In genomic region chr4:7575426-7575825, GRCh38 we compare ENCODE assay signal across 6 cellular contexts.
"Had no signal": no experiment of that assay in that cellular context is flagged by ENCODE, and none has a peak within 500 bp of the region (broad histone marks: within the 10 kb centered on the region; RNA-seq: fewer than 3 reads in every experiment).

No MANE protein-coding gene starts in this region.

- H3K4me1 Mint-ChIP-seq: IgD-negative memory B cell had no signal

- H3K27me3 Mint-ChIP-seq: IgD-negative memory B cell had no signal

- DNase-seq: KBM-7, KG1 had no signal

- H3K4me3 Mint-ChIP-seq: IgD-negative memory B cell had no signal

- FAIRE-seq: HTR-8/SVneo had no signal

- H3K4me2 ChIP-seq: KMS-11 had no signal

- H3K27ac Mint-ChIP-seq: IgD-negative memory B cell had no signal

- H3K27ac ChIP-seq: HL-60, KMS-11 had no signal

- H3K9ac ChIP-seq: KMS-11 had no signal
